Comparison of ENCODE assay signal across 27 cellular contexts in the genomic region with DNA sequence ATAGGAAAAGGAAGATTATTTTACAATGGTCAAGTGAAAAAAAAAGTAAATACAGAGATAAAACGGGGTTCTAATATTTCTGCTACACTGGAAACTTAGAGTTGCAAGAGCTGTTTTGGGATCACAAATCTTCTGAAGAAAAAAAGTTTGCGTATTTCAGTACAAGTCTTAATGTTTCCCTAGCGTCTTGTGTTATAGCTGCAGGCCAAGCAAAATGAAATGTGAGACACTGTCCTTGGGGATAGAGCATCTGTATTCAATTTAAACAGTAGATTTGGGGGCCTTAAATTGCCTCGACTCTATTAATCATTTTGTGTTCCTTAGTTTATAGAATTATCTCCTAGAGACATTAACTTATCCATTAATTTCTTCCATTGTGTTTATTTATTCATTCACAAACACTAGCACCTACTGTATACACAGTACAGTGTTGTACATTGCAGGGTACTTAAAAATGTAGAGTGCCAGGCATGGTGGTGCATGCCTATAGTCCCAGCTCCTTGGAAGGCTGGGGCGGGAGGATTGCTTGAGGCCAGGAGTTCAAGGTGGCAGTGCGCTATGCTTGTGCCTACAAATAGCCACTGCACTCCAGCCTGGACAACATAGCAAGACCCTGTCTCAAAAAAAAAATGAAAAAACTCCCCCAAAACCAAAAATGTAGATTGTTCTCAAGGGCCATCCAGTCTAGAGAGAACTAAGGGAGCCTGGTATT.
"Had no signal": no experiment of that assay in that cellular context is flagged by ENCODE, and none has a peak within 500 bp of the region (broad histone marks: within the 10 kb centered on the region; RNA-seq: fewer than 3 reads in every experiment).

No MANE protein-coding gene starts in this region.

- H3K27me3 Mint-ChIP-seq: activated B cell treated with CpG ODN at 0.5 μM for 24 hours; activated CD4-positive, alpha-beta T cell treated with anti-CD3 and anti-CD28 coated beads for 36 hours; activated naive CD8-positive, alpha-beta T cell; activated T-cell treated with anti-CD3 and anti-CD28 coated beads, Interleukin-2, amount 50 U/mL, for 24 hours; central memory CD8-positive, alpha-beta T cell; natural killer cell treated with Interleukin-12 subunit alpha and Interleukin-12 subunit beta and Interleukin-15 and Interleukin-18, amount 100 ng/mL, for 72 hours; T-helper 17 cell; type B pancreatic cell had no signal

- H3K4me1 Mint-ChIP-seq: activated B cell treated with CpG ODN at 0.5 μM for 24 hours; central memory CD8-positive, alpha-beta T cell; stimulated activated effector memory CD8-positive, alpha-beta T cell treated with anti-CD3 and anti-CD28 coated beads, Interleukin-12 subunit alpha, Interleukin-12 subunit beta, amount 100 ng/mL, for 72 hours had no signal

- H3K27ac ChIP-seq: breast epithelium, esophagus squamous epithelium, hepatocyte, parathyroid adenoma, stomach, thoracic aorta, vagina had no signal

- H3K36me3 Mint-ChIP-seq: activated naive CD8-positive, alpha-beta T cell; natural killer cell treated with Interleukin-12 subunit alpha and Interleukin-12 subunit beta and Interleukin-15 and Interleukin-18, amount 100 ng/mL, for 72 hours; stimulated activated effector memory CD8-positive, alpha-beta T cell treated with anti-CD3 and anti-CD28 coated beads, Interleukin-12 subunit alpha, Interleukin-12 subunit beta, amount 100 ng/mL, for 72 hours had no signal

- H3K27me3 ChIP-seq: breast epithelium, esophagus squamous epithelium, hepatocyte, stomach, vagina had no signal

- H3K9me3 Mint-ChIP-seq: activated B cell treated with CpG ODN at 0.5 μM for 24 hours; activated T-helper 2 cell treated with anti-CD3 and anti-CD28 coated beads, Interferon-gamma antibody, Interleukin-2, Interleukin-4, amounts not matched to agents 10 μg/mL and 5 μg/mL and 100 μg/mL, durations not matched to agents 14 hours and 24 hours and 36 hours; central memory CD8-positive, alpha-beta T cell; natural killer cell treated with Interleukin-12 subunit alpha and Interleukin-12 subunit beta and Interleukin-15 and Interleukin-18, amount 100 ng/mL, for 72 hours; stimulated activated effector memory CD8-positive, alpha-beta T cell treated with anti-CD3 and anti-CD28 coated beads, Interleukin-12 subunit alpha, Interleukin-12 subunit beta, amount 100 ng/mL, for 72 hours; type B pancreatic cell had no signal

- H3K27ac Mint-ChIP-seq: activated B cell treated with CpG ODN at 0.5 μM for 24 hours; activated CD4-positive, alpha-beta T cell treated with anti-CD3 and anti-CD28 coated beads for 36 hours; activated naive CD8-positive, alpha-beta T cell; activated T-cell treated with anti-CD3 and anti-CD28 coated beads, Interleukin-2, amount 50 U/mL, for 24 hours; activated T-helper 2 cell treated with anti-CD3 and anti-CD28 coated beads, Interferon-gamma antibody, Interleukin-2, Interleukin-4, amounts not matched to agents 10 μg/mL and 5 μg/mL and 100 μg/mL, durations not matched to agents 14 hours and 24 hours and 36 hours; natural killer cell treated with Interleukin-12 subunit alpha and Interleukin-12 subunit beta and Interleukin-15 and Interleukin-18, amount 100 ng/mL, for 72 hours; stimulated activated effector memory CD8-positive, alpha-beta T cell treated with anti-CD3 and anti-CD28 coated beads, Interleukin-12 subunit alpha, Interleukin-12 subunit beta, amount 100 ng/mL, for 72 hours; type B pancreatic cell had no signal

- ATAC-seq: activated CD4-positive, alpha-beta T cell treated with anti-CD3 and anti-CD28 coated beads for 36 hours; left ventricle myocardium superior; natural killer cell treated with Interleukin-12 subunit alpha and Interleukin-12 subunit beta and Interleukin-15 and Interleukin-18, amount 100 ng/mL, for 72 hours; stimulated activated effector memory CD8-positive, alpha-beta T cell treated with anti-CD3 and anti-CD28 coated beads, Interleukin-12 subunit alpha, Interleukin-12 subunit beta, amount 100 ng/mL, for 72 hours; T-helper 17 cell had no signal

- H3K36me3 ChIP-seq: breast epithelium, esophagus squamous epithelium, stomach, thoracic aorta, vagina had no signal

- H3K4me1 ChIP-seq: breast epithelium, parathyroid adenoma, stomach, vagina had no signal

- H3K4me3 Mint-ChIP-seq: activated B cell treated with CpG ODN at 0.5 μM for 24 hours; activated CD4-positive, alpha-beta T cell treated with anti-CD3 and anti-CD28 coated beads for 36 hours; activated naive CD8-positive, alpha-beta T cell; activated T-cell treated with anti-CD3 and anti-CD28 coated beads, Interleukin-2, amount 50 U/mL, for 24 hours; central memory CD8-positive, alpha-beta T cell; natural killer cell treated with Interleukin-12 subunit alpha and Interleukin-12 subunit beta and Interleukin-15 and Interleukin-18, amount 100 ng/mL, for 72 hours; stimulated activated effector memory CD8-positive, alpha-beta T cell treated with anti-CD3 and anti-CD28 coated beads, Interleukin-12 subunit alpha, Interleukin-12 subunit beta, amount 100 ng/mL, for 72 hours; T-helper 17 cell; type B pancreatic cell had no signal

- H3K4me3 ChIP-seq: breast epithelium, esophagus squamous epithelium, hepatocyte, stomach, thoracic aorta, vagina had no signal

- H3K9me3 ChIP-seq: breast epithelium, esophagus squamous epithelium, stomach, thoracic aorta, vagina had no signal

- H3K9ac ChIP-seq: parathyroid adenoma had no signal

- DNase-seq: activated B cell treated with CpG ODN at 0.5 μM for 24 hours; activated CD4-positive, alpha-beta T cell treated with anti-CD3 and anti-CD28 coated beads for 36 hours; activated CD4-positive, alpha-beta T cell treated with anti-CD3 and anti-CD28 coated beads, Interleukin-2, amount 50 U/mL, for 4 hours; activated CD8-positive, alpha-beta memory T cell treated with anti-CD3 and anti-CD28 coated beads for 24 hours; activated CD8-positive, alpha-beta memory T cell treated with anti-CD3 and anti-CD28 coated beads, Interleukin-2, amount 50 U/mL, for 4 hours; activated naive CD4-positive, alpha-beta T cell; activated T-cell treated with anti-CD3 and anti-CD28 coated beads, Interleukin-2, amount 50 U/mL, for 24 hours; esophagus squamous epithelium; foreskin melanocyte; left ventricle myocardium superior; mammary epithelial cell; right cardiac atrium; small intestine; stimulated activated CD4-positive, alpha-beta T cell treated with anti-CD3 and anti-CD28 coated beads, Interleukin-2, amount 100 ng/mL, for 24 hours; stomach; T-helper 17 cell had no signal
